Comparison of ENCODE assay signal across 8 cellular contexts in the genomic region with DNA sequence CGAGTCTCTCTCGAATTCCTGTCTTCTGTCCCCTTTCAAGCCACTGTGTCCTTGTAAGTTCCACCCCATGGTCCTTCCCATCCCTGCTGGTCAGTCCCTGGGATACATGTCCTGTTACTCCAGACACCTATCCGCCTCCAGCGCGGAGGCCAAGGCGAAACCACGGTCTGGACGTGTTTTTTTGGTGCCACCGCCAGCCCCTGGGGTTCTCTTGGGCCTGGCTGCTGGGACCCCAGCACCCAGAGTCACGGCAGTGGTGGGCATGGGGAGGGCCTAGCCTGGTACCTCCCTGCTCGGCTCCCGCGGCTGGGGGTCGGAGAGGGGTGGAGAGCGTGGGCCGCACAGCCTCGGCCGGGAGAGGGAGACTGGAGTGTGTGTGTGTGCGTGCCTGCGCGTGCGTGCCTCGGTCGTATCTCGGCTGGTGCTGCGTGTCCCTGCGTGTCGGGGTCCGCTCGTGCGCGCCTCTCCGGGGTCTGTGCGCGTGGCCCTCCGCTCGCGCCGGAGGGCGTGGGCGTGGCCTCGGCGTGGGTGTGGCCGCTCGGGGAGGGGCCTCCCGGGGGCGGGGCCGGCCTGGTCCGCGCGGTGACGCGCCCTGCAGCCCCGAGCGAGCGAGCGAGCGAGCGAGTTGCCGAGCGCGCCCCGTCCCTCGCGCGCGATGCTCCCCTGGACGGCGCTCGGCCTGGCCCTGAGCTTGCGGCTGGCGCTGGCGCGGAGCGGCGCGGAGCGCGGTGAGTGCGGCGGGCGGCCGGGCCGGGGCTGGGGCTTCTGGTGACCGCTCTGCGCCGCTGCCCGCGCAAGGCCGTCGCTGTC.
DNase-seq lines count a peak whose midpoint lies in the region; ATAC-seq lines count a peak whose summit lies in the region.

A gene with protein sequence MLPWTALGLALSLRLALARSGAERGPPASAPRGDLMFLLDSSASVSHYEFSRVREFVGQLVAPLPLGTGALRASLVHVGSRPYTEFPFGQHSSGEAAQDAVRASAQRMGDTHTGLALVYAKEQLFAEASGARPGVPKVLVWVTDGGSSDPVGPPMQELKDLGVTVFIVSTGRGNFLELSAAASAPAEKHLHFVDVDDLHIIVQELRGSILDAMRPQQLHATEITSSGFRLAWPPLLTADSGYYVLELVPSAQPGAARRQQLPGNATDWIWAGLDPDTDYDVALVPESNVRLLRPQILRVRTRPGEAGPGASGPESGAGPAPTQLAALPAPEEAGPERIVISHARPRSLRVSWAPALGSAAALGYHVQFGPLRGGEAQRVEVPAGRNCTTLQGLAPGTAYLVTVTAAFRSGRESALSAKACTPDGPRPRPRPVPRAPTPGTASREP (plus strand): TSS at position 597 of the 810 bp plus-strand sequence. CDS start 59 bp downstream, at position 656.

- peaks cover 57% of the 10 kb centered on the region for H3K4me1 ChIP-seq in HUES6 (ENCODE audit: control insufficient read depth, insufficient read depth, low read length)

- H3K27ac ChIP-seq in HUES6 (ENCODE audit: low read depth, low read length) = peak within 1 kb of the TSS; percentile 84; the same call in 1 of the 2 replicates

- ATAC-seq in activated CD4-positive, CD25-positive, alpha-beta regulatory T cell treated with anti-CD3 and anti-CD28 coated beads, Interleukin-2, amount 50 U/mL, for 24 hours = peak; percentile 55 to 59
- ATAC-seq in central memory CD8-positive, alpha-beta T cell (replicated peaks; ENCODE audit: extremely low read depth, poor library complexity, severe bottlenecking) = peak; percentile 46
- ATAC-seq in HG02885 (IDR thresholded peaks at IDR 0.05; ENCODE audit: poor library complexity, unreplicated experiment) = no peak

- peak within 1 kb of the TSS; percentile 57 for H3K4me3 Mint-ChIP-seq in central memory CD8-positive, alpha-beta T cell

- no peaks in the 10 kb centered on the region for H3K9me3 ChIP-seq in HUES6 (ENCODE audit: control insufficient read depth, insufficient read depth, low read depth, low read length)

- peak within 1 kb of the TSS; percentile 62 for H3K4me3 ChIP-seq in HUES6 (ENCODE audit: low read depth, low read length)

- peak; percentile 70 for DNase-seq in COLO829 (ENCODE audit: low spot score)
- DNase-seq in central memory CD8-positive, alpha-beta T cell (ENCODE audit: low spot score in 2 of 2) = peak in 1 of 2 donors; percentile 41
- peak; percentile 67 for DNase-seq in iris pigment epithelial cell (ENCODE audit: low read depth)
- DNase-seq in stimulated activated CD4-positive, alpha-beta T cell treated with anti-CD3 and anti-CD28 coated beads, Interleukin-12 subunit alpha, Interleukin-12 subunit beta, amount 100 ng/mL, for 48 hours (ENCODE audit: low read depth in 2 of 3, low spot score in 1 of 3) = peak in 2 of 3 donors; percentile 53
- DNase-seq in pons (ENCODE audit: low spot score) = no peak

- no peaks in the 10 kb centered on the region for H3K36me3 Mint-ChIP-seq in central memory CD8-positive, alpha-beta T cell (ENCODE audit: insufficient read depth)

- H3K9ac ChIP-seq in HUES6 (ENCODE audit: low read length) = peak within 1 kb of the TSS; percentile 87

- peaks cover 28% of the 10 kb centered on the region for H3K27me3 Mint-ChIP-seq in central memory CD8-positive, alpha-beta T cell

- H3K36me3 ChIP-seq in HUES6 (ENCODE audit: control insufficient read depth, insufficient read depth, low read length) = no peaks in the 10 kb centered on the region; the same call in 1 of the 2 replicates

- no peaks in the 10 kb centered on the region for H3K9me3 Mint-ChIP-seq in central memory CD8-positive, alpha-beta T cell

- no peak within 1 kb of the TSS for H3K27ac Mint-ChIP-seq in central memory CD8-positive, alpha-beta T cell (ENCODE audit: low read depth)

- H3K27me3 ChIP-seq in HUES6 (ENCODE audit: control insufficient read depth, insufficient read depth, low read length) = peaks cover 7% of the 10 kb centered on the region; the same call in 1 of the 2 replicates

- no peaks in the 10 kb centered on the region for H3K4me1 Mint-ChIP-seq in central memory CD8-positive, alpha-beta T cell
